8 cellular contexts compared by ENCODE assay signal in genomic region chr18:63951302-63951705, GRCh38. TPM values are rescaled to one million over a fixed set of nuclear protein-coding genes. Genes with fewer than 3 reads are reported as not detected.
DNase-seq lines count a peak whose midpoint lies in the region; ATAC-seq and TF ChIP-seq lines count a peak whose summit lies in the region.

No MANE protein-coding gene starts in this region.

- no peak overlapping the region for H4K91ac ChIP-seq in IMR-90 (ENCODE audit: insufficient read depth, low read depth, low read length)

- 0% methylated on average over 1 of the region's 4 CpGs; no CpG with 5 or more reads in 1 of the 2 experiments for WGBS in IMR-90 (ENCODE audit: extremely low coverage in 2 of 2, insufficient read length in 1 of 2), 2 experiments

- no peaks in the 10 kb centered on the region for H3K9me3 ChIP-seq in IMR-90 (ENCODE audit: control insufficient read depth, insufficient read depth, low read length)
- no peaks in the 10 kb centered on the region for H3K9me3 ChIP-seq in HAP-1

- H3K4me1 ChIP-seq in IMR-90 (ENCODE audit: control insufficient read depth, insufficient read depth, low read length) (no peaks in the 10 kb centered on the region), HAP-1 (no peaks in the 10 kb centered on the region)

- H2BK120ac ChIP-seq in IMR-90 (ENCODE audit: low read depth, low read length): no peak overlapping the region

- CTCF ChIA-PET in IMR-90 (lab: Yijun Ruan, JAX): no interaction called here

- no peak overlapping the region for H4K8ac ChIP-seq in IMR-90 (ENCODE audit: low read depth in 2 of 2, low read length in 2 of 2)

- TF ChIP-seq RAD21 in IMR-90 (IDR thresholded peaks at IDR 0.05; ENCODE audit: low read length): no peak

- no peak overlapping the region for H3K23ac ChIP-seq in IMR-90 (ENCODE audit: low read depth, low read length)

- H4K5ac ChIP-seq in IMR-90 (ENCODE audit: low read depth, low read length): no peak overlapping the region

- no peak overlapping the region for H3K18ac ChIP-seq in IMR-90 (ENCODE audit: low read depth, low read length)

- H3K27me3 ChIP-seq in IMR-90 (ENCODE audit: control insufficient read depth, insufficient read depth, low read length) (peaks cover 10% of the 10 kb centered on the region), HAP-1 (ENCODE audit: low read depth) (no peaks in the 10 kb centered on the region)

- no peaks in the 10 kb centered on the region for H3K9me1 ChIP-seq in IMR-90 (ENCODE audit: insufficient read depth, low read length)

- no peak overlapping the region for H3K56ac ChIP-seq in IMR-90 (ENCODE audit: extremely low read depth, insufficient read depth, low read length)

- BruUV-seq in IMR-90 (replicated peaks; lab: Mats Ljungman, UMichigan): no TSS peak

- no peak overlapping the region for H2BK15ac ChIP-seq in IMR-90 (ENCODE audit: low read depth, low read length)

- no peak for TF ChIP-seq POLR2A in IMR-90 (IDR thresholded peaks at IDR 0.05; ENCODE audit: low read depth, low read length)

- POLR2A ChIA-PET in IMR-90 (lab: Charles Lee; ENCODE audit: unreplicated experiment): interaction anchor here (1.0 kb wide), 1 partner anchor 19 kb away, joined by 3 read pairs; no protein-coding TSS in a partner anchor

- H3K4me3 ChIP-seq in IMR-90 (ENCODE audit: insufficient read depth, low read depth, low read length): no peak overlapping the region
- H3K4me3 ChIP-seq in foreskin fibroblast (ENCODE audit: low read depth in 1 of 2, low read length in 2 of 2): no peak overlapping the region
- no peak overlapping the region for H3K4me3 ChIP-seq in HAP-1

- H3K79me1 ChIP-seq in IMR-90 (ENCODE audit: low read depth in 1 of 2, low read length in 2 of 2): no peaks in the 10 kb centered on the region

- no peak overlapping the region for H2BK5ac ChIP-seq in IMR-90 (ENCODE audit: low read depth, low read length, poor library complexity, severe bottlenecking)

- no peak overlapping the region for H2AK9ac ChIP-seq in IMR-90 (replicated peaks; ENCODE audit: low read depth, low read length, poor library complexity)

- DNase-seq in NOMO-1 treated with DMSO at 0.1 percent for 48 hours (lab: John Stamatoyannopoulos, UW; ENCODE audit: unreplicated experiment) (peak; percentile 51), NOMO-1 treated with dmso at 0.1 percent for 144 hours (lab: John Stamatoyannopoulos, UW; ENCODE audit: unreplicated experiment) (no peak), IMR-90 (peak; percentile 34), foreskin fibroblast (peak in 1 of 2 donors; percentile 38), HAP-1 (ENCODE audit: low spot score in 2 of 2) (no peak), OCI-M1 (lab: John Stamatoyannopoulos, UW) (no peak), medulla oblongata (ENCODE audit: extremely low spot score) (no peak)

- H2AFZ ChIP-seq in IMR-90 (replicated peaks; ENCODE audit: low read length, poor library complexity): no peak overlapping the region

- no peak overlapping the region for H3K4ac ChIP-seq in IMR-90 (ENCODE audit: low read depth, low read length)

- no peak overlapping the region for H3K14ac ChIP-seq in IMR-90 (replicated peaks; ENCODE audit: low read depth, low read length)

- dilution Hi-C loops in IMR-90 (cut with HindIII; ENCODE audit: low sequenced_read_pairs, unreplicated experiment): no loop called here

- no peak overlapping the region for H3K9ac ChIP-seq in IMR-90 (ENCODE audit: low read depth, low read length)

- in situ Hi-C loops in IMR-90 (cut with MboI; ENCODE audit: low sequenced_read_pairs) (no loop called here), HAP-1 (cut with MboI; ENCODE audit: low sequenced_read_pairs) (no loop called here)

- H3K36me3 ChIP-seq in IMR-90 (ENCODE audit: control insufficient read depth, insufficient read depth, low read length) (no peaks in the 10 kb centered on the region), HAP-1 (replicated peaks) (no peaks in the 10 kb centered on the region)

- no peaks in the 10 kb centered on the region for H4K20me1 ChIP-seq in IMR-90 (ENCODE audit: insufficient read depth, low read length)

- no peak overlapping the region for H2AK5ac ChIP-seq in IMR-90 (ENCODE audit: low read depth, low read length)

- TF ChIP-seq CTCF in IMR-90 (conservative IDR thresholded peaks at IDR 0.05; ENCODE audit: low read depth, low read length) (peak; percentile 27; the same call in 1 of the 2 replicates), foreskin fibroblast (IDR thresholded peaks at IDR 0.05; ENCODE audit: low read depth, low read length) (peak; percentile 37)

- H2BK20ac ChIP-seq in IMR-90 (ENCODE audit: low read depth, low read length): no peak overlapping the region

- ATAC-seq in GM21529 (IDR thresholded peaks at IDR 0.05; ENCODE audit: unreplicated experiment) (peak; percentile 44), IMR-90 (ENCODE audit: low read depth) (no peak)

- intact Hi-C loops in IMR-90 (cut with micrococcal nuclease): no loop called here

- H3K27ac ChIP-seq in IMR-90 (ENCODE audit: insufficient read depth, low read length): no peak overlapping the region

- no peak overlapping the region for H3K4me2 ChIP-seq in IMR-90 (ENCODE audit: low read depth, low read length)

TF ChIP-seq in IMR-90, 13 proteins besides CTCF, POLR2A, EP300 and RAD21:
- TF ChIP-seq FOS (IDR thresholded peaks at IDR 0.05; ENCODE audit: low read depth, low read length) (no peak), NFE2L2 (IDR thresholded peaks at IDR 0.05; ENCODE audit: low read depth, low read length) (no peak), SMC3 (IDR thresholded peaks at IDR 0.05; ENCODE audit: low read depth, low read length) (no peak)

RNA-seq across cellular contexts. Expression of gene HMSD, which starts 2.2 kb away (rescaled TPM):
- total RNA-seq in IMR-90 (2012; rRNA removed): 0.28 and 0.36 TPM in 2 replicates
- polyA plus RNA-seq in IMR-90 (2012; rRNA removed): 0.17 and 0.19 TPM in 2 replicates
- 0.03 and 0.22 TPM in 2 replicates for polyA plus RNA-seq in IMR-90 (2012; cell fraction: cytosol; rRNA removed)
- 0.10 and 0.75 TPM in 2 replicates for polyA plus RNA-seq in IMR-90 (2012; cell fraction: nucleus; rRNA removed; ENCODE audit: low replicate concordance)

RNA-seq across cellular contexts. Expression of gene SERPINB8, which starts 18.6 kb away (rescaled TPM):
- 14.3 and 18.3 TPM in 2 replicates for total RNA-seq in IMR-90 (2012; rRNA removed)
- 14.8 and 16.7 TPM in 2 replicates for polyA plus RNA-seq in IMR-90 (2012; rRNA removed)
- 4.4 and 6.2 TPM in 2 replicates for polyA plus RNA-seq in IMR-90 (2012; cell fraction: cytosol; rRNA removed)
- 4.9 and 21.9 TPM in 2 replicates for polyA plus RNA-seq in IMR-90 (2012; cell fraction: nucleus; rRNA removed; ENCODE audit: low replicate concordance)

RNA-seq across cellular contexts. Expression of gene SERPINB10, which starts 43.5 kb away (rescaled TPM):
- not detected in 2 replicates for total RNA-seq in IMR-90 (2012; rRNA removed)
- polyA plus RNA-seq in IMR-90 (2012; rRNA removed): not detected in 2 replicates
- not detected in 2 replicates for polyA plus RNA-seq in IMR-90 (2012; cell fraction: cytosol; rRNA removed)
- 0.05 TPM in 1 of 2 replicates, not detected in the other for polyA plus RNA-seq in IMR-90 (2012; cell fraction: nucleus; rRNA removed; ENCODE audit: low replicate concordance)

Comparison
In these comparisons a context has a peak if more than half of its experiments do, and no peak if none do; other contexts are left out.
1. DNase-seq: peak in NOMO-1 treated with DMSO at 0.1 percent for 48 hours (single experiment) and IMR-90 (single experiment); none in NOMO-1 treated with dmso at 0.1 percent for 144 hours (single experiment), HAP-1 (0 of 2), OCI-M1 (single experiment) and medulla oblongata (single experiment).